12 cellular contexts compared by ENCODE assay signal in genomic region chr11:93530468-93530826, GRCh38. TPM values are rescaled to one million over a fixed set of nuclear protein-coding genes. Genes with fewer than 3 reads are reported as not detected.
DNase-seq lines count a peak whose midpoint lies in the region; ATAC-seq and TF ChIP-seq lines count a peak whose summit lies in the region.
"Had no signal": no experiment of that assay in that cellular context is flagged by ENCODE, and none has a peak within 500 bp of the region (broad histone marks: within the 10 kb centered on the region; RNA-seq: fewer than 3 reads in every experiment).

No MANE protein-coding gene starts in this region.

- no peaks in the 10 kb centered on the region for H4K20me1 ChIP-seq in mammary epithelial cell (ENCODE audit: insufficient read depth, low read length)

- CTCF ChIA-PET in MCF 10A (lab: Yijun Ruan, JAX), result no interaction called here
- CTCF ChIA-PET in mammary epithelial cell (lab: Charles Lee; ENCODE audit: low non-redundant PET), result no interaction called here

- H3K27me3 ChIP-seq in mammary epithelial cell (ENCODE audit: insufficient read depth, low read length) (no peaks in the 10 kb centered on the region), ascending aorta (no peaks in the 10 kb centered on the region), muscle layer of duodenum (ENCODE audit: low read depth, low read length) (no peaks in the 10 kb centered on the region), transverse colon (no peaks in the 10 kb centered on the region)

- TF ChIP-seq POLR2A in transverse colon (IDR thresholded peaks at IDR 0.05), result no peak

- BruUV-seq in MCF 10A (replicated peaks; lab: Mats Ljungman, UMichigan), result no TSS peak
- no TSS peak for BruUV-seq in mammary epithelial cell (replicated peaks; lab: Mats Ljungman, UMichigan)

- WGBS in mammary epithelial cell (ENCODE audit: low coverage, missing lambda C conversion rate), result 100% methylated on average over 1 of the region's 1 CpG
- WGBS in transverse colon (ENCODE audit: low coverage in 1 of 2), 2 donors, result 66% methylated on average over 1 of the region's 1 CpG; no CpG with 5 or more reads in 1 of the 2 donors

- no peak overlapping the region for H3K27ac ChIP-seq in mammary epithelial cell (ENCODE audit: insufficient read depth, low read depth, low read length)
- H3K27ac ChIP-seq in ascending aorta, result peak overlapping the region; percentile 78 to 85
- H3K27ac ChIP-seq in muscle layer of duodenum (ENCODE audit: low read length), result peak overlapping the region; percentile 18
- peak overlapping the region; percentile 40 to 69 (median 57) for H3K27ac ChIP-seq in transverse colon

- no peak for ATAC-seq in GM21717 (IDR thresholded peaks at IDR 0.05; ENCODE audit: unreplicated experiment)

- intact Hi-C loops in MCF 10A (cut with micrococcal nuclease), result no loop called here
- intact Hi-C loops in mammary epithelial cell (cut with micrococcal nuclease), result no loop called here
- intact Hi-C loops in ascending aorta (cut with DNase I), result loop anchor here (10.0 kb wide), 1 partner anchor 964 kb away; the partner anchor contains the start of genes ANKRD49 and MRE11
- intact Hi-C loops in transverse colon (cut with DNase I; ENCODE audit: low total_unique reads), result no loop called here

- H3K4me2 ChIP-seq in mammary epithelial cell (ENCODE audit: insufficient read depth, low read depth, low read length), result no peak overlapping the region

- no peak overlapping the region for H3K9ac ChIP-seq in mammary epithelial cell (ENCODE audit: insufficient read depth, low read length)

- no peak overlapping the region for H3K4me3 Mint-ChIP-seq in MCF 10A (ENCODE audit: unreplicated experiment)

- in situ Hi-C loops in mammary epithelial cell (cut with MboI; ENCODE audit: low sequenced_read_pairs in 2 of 2) (no loop called here), transverse colon (cut with MboI; ENCODE audit: low pct_ligation_motif_present in 1 of 4, low pct_unique_long_range_greater_than_20kb in 1 of 4, low sequenced_read_pairs in 3 of 4) (loop anchor here in 1 of 4 donors (25.0 kb wide), 1 partner anchor 107 kb away; no protein-coding TSS in a partner anchor)

- no peaks in the 10 kb centered on the region for H3K79me2 ChIP-seq in mammary epithelial cell (ENCODE audit: insufficient read depth, low read length)

- peak overlapping the region; percentile 17 for H3K27ac Mint-ChIP-seq in MCF 10A (ENCODE audit: low read depth, unreplicated experiment)

- no peaks in the 10 kb centered on the region for H3K36me3 ChIP-seq in mammary epithelial cell (ENCODE audit: insufficient read depth, low read length)
- no peaks in the 10 kb centered on the region for H3K36me3 ChIP-seq in ascending aorta
- H3K36me3 ChIP-seq in muscle layer of duodenum (ENCODE audit: control insufficient read depth in 1 of 2, insufficient read depth in 2 of 2, low read length in 2 of 2), result no peaks in the 10 kb centered on the region
- no peaks in the 10 kb centered on the region for H3K36me3 ChIP-seq in transverse colon

- TF ChIP-seq CTCF in MCF 10A (IDR thresholded peaks at IDR 0.05; ENCODE audit: unreplicated experiment) (no peak), mammary epithelial cell (conservative IDR thresholded peaks at IDR 0.05 in 1 of 2, IDR thresholded peaks at IDR 0.05 in 1 of 2; ENCODE audit: extremely low read depth in 1 of 2, insufficient read depth in 1 of 2, low read depth in 1 of 2, low read length in 2 of 2) (no peak), ascending aorta (IDR thresholded peaks at IDR 0.05) (no peak), transverse colon (IDR thresholded peaks at IDR 0.05) (no peak)

- H3K9me3 Mint-ChIP-seq in MCF 10A (ENCODE audit: unreplicated experiment), result no peaks in the 10 kb centered on the region

- dilution Hi-C loops in mammary epithelial cell (cut with HindIII; ENCODE audit: low sequenced_read_pairs), result no loop called here

- TF ChIP-seq EP300 in transverse colon (IDR thresholded peaks at IDR 0.05; ENCODE audit: low read depth), result no peak

- H3K27me3 Mint-ChIP-seq in MCF 10A (ENCODE audit: insufficient read depth, unreplicated experiment), result no peaks in the 10 kb centered on the region

- no peak for DNase-seq in MCF 10A (ENCODE audit: unreplicated experiment)
- DNase-seq in mammary epithelial cell, result no peak
- no peak for DNase-seq in ascending aorta (ENCODE audit: low spot score in 2 of 2)
- no peak for DNase-seq in transverse colon
- DNase-seq in AML-193 (lab: John Stamatoyannopoulos, UW), result no peak
- no peak for DNase-seq in SHP77 treated with DMSO at 0.1 percent for 48 hours (lab: John Stamatoyannopoulos, UW)
- DNase-seq: GDM1; NCI-H2081; stimulated activated CD8-positive, alpha-beta memory T cell treated with anti-CD3 and anti-CD28 coated beads, Interleukin-4, amount 100 ng/mL, for 48 hours; T-helper 9 cell had no signal

- H3K4me1 ChIP-seq in mammary epithelial cell (ENCODE audit: insufficient read depth, low read length), result no peaks in the 10 kb centered on the region
- peaks cover 10 to 24% of the 10 kb centered on the region in 2 donors for H3K4me1 ChIP-seq in ascending aorta
- H3K4me1 ChIP-seq in muscle layer of duodenum (ENCODE audit: control insufficient read depth in 1 of 2, insufficient read depth in 2 of 2, low read length in 2 of 2), result peaks cover 22 to 23% of the 10 kb centered on the region in 2 donors
- H3K4me1 ChIP-seq in transverse colon, result peaks cover 4 to 49% (median 12%) of the 10 kb centered on the region in 4 donors

- POLR2A ChIA-PET in MCF 10A (lab: Yijun Ruan, JAX), result no interaction called here

- no peaks in the 10 kb centered on the region for H3K9me3 ChIP-seq in mammary epithelial cell (replicated peaks; ENCODE audit: insufficient read depth, low read length)
- H3K9me3 ChIP-seq in ascending aorta, result no peaks in the 10 kb centered on the region
- no peaks in the 10 kb centered on the region for H3K9me3 ChIP-seq in muscle layer of duodenum (ENCODE audit: control insufficient read depth in 1 of 2, low read length in 2 of 2)
- no peaks in the 10 kb centered on the region for H3K9me3 ChIP-seq in transverse colon

- no peaks in the 10 kb centered on the region for H3K36me3 Mint-ChIP-seq in MCF 10A (ENCODE audit: insufficient read depth, unreplicated experiment)

- H3K4me3 ChIP-seq in mammary epithelial cell (replicated peaks in 1 of 3; ENCODE audit: insufficient read depth in 1 of 3, low read depth in 2 of 3, low read length in 3 of 3) (no peak overlapping the region), ascending aorta (no peak overlapping the region), muscle layer of duodenum (ENCODE audit: low read depth in 1 of 2, low read length in 2 of 2) (no peak overlapping the region), transverse colon (no peak overlapping the region)

- H3K4me1 Mint-ChIP-seq in MCF 10A (ENCODE audit: insufficient read depth, unreplicated experiment), result no peaks in the 10 kb centered on the region

- no peak overlapping the region for H2AFZ ChIP-seq in mammary epithelial cell (ENCODE audit: low read depth, low read length)

RNA-seq across cellular contexts. Expression of gene SMCO4, which starts 12.7 kb away (rescaled TPM):
- total RNA-seq in MCF 10A (2022), result 8.5 and 10.0 TPM in 2 replicates
- 1 to 10 TPM; 2.2 to 3.6 TPM for total RNA-seq in mammary epithelial cell
- polyA plus RNA-seq in mammary epithelial cell, result 3.6 TPM
- polyA minus RNA-seq in mammary epithelial cell, result 6.1 TPM
- 89.2 TPM for total RNA-seq in ascending aorta
- 10 to 100 TPM in 3 of 4 donors, not detected in 1; 33.3 to 80.4 (median 37.0) TPM for total RNA-seq in transverse colon
